ENCODE assay signal across 1 cellular context in the genomic region with DNA sequence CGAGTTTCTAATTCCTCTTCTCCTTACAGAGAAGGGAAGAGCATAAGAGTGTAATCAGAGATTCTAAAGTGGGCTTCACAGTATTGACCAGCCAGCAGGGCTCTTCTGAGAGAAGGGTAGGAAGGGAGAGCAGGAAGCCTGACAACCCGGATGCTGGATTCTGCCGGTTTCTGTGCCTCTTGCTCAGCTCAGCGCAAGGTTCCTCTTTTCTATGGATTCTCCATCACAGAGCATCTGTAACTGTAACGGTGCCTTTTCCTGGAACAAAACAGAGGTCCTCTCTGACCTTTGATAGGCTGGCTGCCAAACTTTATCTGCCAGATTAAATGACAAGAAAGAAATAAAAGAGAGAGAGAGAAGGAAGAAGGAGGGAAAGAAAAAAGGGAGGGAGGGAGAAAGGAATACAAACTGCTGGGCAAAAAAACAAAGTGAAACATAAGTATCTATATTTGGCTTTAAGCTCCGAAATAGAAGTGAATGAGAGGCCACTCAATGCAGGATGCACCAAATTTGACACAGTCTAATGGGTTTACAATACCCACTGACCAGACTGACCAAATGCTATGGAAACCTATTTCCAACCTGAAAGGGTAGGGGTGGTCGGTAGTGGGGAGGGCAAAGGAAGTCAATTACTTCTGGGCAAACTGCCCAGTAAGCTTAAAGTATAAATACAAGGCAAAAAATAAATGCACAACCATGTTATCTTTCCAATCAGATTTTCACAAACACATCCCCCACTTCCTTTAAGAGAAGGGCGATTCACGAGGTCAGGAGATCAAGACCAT.
TF ChIP-seq lines count a peak whose summit lies in the region.

No MANE protein-coding gene starts in this region.

TF ChIP-seq in WTC11, 78 proteins besides CTCF, POLR2A, EP300 and RAD21 (continued from another document):
- TF ChIP-seq, protein P1, sequence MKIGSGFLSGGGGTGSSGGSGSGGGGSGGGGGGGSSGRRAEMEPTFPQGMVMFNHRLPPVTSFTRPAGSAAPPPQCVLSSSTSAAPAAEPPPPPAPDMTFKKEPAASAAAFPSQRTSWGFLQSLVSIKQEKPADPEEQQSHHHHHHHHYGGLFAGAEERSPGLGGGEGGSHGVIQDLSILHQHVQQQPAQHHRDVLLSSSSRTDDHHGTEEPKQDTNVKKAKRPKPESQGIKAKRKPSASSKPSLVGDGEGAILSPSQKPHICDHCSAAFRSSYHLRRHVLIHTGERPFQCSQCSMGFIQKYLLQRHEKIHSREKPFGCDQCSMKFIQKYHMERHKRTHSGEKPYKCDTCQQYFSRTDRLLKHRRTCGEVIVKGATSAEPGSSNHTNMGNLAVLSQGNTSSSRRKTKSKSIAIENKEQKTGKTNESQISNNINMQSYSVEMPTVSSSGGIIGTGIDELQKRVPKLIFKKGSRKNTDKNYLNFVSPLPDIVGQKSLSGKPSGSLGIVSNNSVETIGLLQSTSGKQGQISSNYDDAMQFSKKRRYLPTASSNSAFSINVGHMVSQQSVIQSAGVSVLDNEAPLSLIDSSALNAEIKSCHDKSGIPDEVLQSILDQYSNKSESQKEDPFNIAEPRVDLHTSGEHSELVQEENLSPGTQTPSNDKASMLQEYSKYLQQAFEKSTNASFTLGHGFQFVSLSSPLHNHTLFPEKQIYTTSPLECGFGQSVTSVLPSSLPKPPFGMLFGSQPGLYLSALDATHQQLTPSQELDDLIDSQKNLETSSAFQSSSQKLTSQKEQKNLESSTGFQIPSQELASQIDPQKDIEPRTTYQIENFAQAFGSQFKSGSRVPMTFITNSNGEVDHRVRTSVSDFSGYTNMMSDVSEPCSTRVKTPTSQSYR (CRISPR knock-in tag; IDR thresholded peaks at IDR 0.05) = no peak
